In genomic region chr9:18910435-18910834, GRCh38 we compare ENCODE assay signal across 25 cellular contexts.
DNase-seq lines count a peak whose midpoint lies in the region; TF ChIP-seq lines count a peak whose summit lies in the region.
"Had no signal": no experiment of that assay in that cellular context is flagged by ENCODE, and none has a peak within 500 bp of the region (broad histone marks: within the 10 kb centered on the region; RNA-seq: fewer than 3 reads in every experiment).

No MANE protein-coding gene starts in this region.

- H3K4me1 ChIP-seq in mesenchymal stem cell (ENCODE audit: control insufficient read depth, insufficient read depth, low read depth, low read length), result peaks cover 43% of the 10 kb centered on the region
- H3K4me1 ChIP-seq: body of pancreas had no signal

- H3K4me2 ChIP-seq in mesenchymal stem cell (ENCODE audit: low read length, poor library complexity, severe bottlenecking), result peak overlapping the region; percentile 52
- H3K4me2 ChIP-seq: SK-N-SH had no signal

- no peaks in the 10 kb centered on the region for H3K27me3 ChIP-seq in mesenchymal stem cell (ENCODE audit: control insufficient read depth in 1 of 2, insufficient read depth in 1 of 2, low read length in 2 of 2)
- H3K27me3 ChIP-seq: body of pancreas, esophagus muscularis mucosa had no signal

- H3K27ac ChIP-seq in KOPT-K1 (ENCODE audit: low read depth, low read length, poor library complexity, severe bottlenecking), result peak overlapping the region; percentile 72
- peak overlapping the region; percentile 82 for H3K27ac ChIP-seq in mesenchymal stem cell (ENCODE audit: low read length, poor library complexity, severe bottlenecking)
- H3K27ac ChIP-seq: body of pancreas, esophagus muscularis mucosa had no signal

- H3K27ac Mint-ChIP-seq in nephron progenitor cell, result no peak overlapping the region
- H3K27ac Mint-ChIP-seq: activated CD4-positive, alpha-beta memory T cell treated with anti-CD3 and anti-CD28 coated beads for 36 hours; CD14-positive monocyte; natural killer cell treated with Interleukin-12 subunit alpha and Interleukin-12 subunit beta and Interleukin-15 and Interleukin-18, amount 100 ng/mL, for 72 hours; T-helper 17 cell had no signal

- no peak overlapping the region for H2BK15ac ChIP-seq in mesenchymal stem cell (ENCODE audit: low read depth, poor library complexity, severe bottlenecking)

- in situ Hi-C loops in astrocyte of the spinal cord (cut with HindIII; ENCODE audit: low sequenced_read_pairs), result no loop called here

- H3K27me3 Mint-ChIP-seq in nephron progenitor cell (ENCODE audit: low read depth, poor library complexity), result peaks cover 9% of the 10 kb centered on the region

- no peak overlapping the region for H4K91ac ChIP-seq in mesenchymal stem cell (ENCODE audit: low read length)

- no peaks in the 10 kb centered on the region for H3K9me3 Mint-ChIP-seq in nephron progenitor cell
- H3K9me3 Mint-ChIP-seq: activated CD4-positive, alpha-beta memory T cell treated with anti-CD3 and anti-CD28 coated beads for 36 hours; natural killer cell treated with Interleukin-12 subunit alpha and Interleukin-12 subunit beta and Interleukin-15 and Interleukin-18, amount 100 ng/mL, for 72 hours had no signal

- H3K14ac ChIP-seq in mesenchymal stem cell (ENCODE audit: low read length in 2 of 2), result no peak overlapping the region

- peak overlapping the region in 1 of 2 experiments; percentile 64 for H3K18ac ChIP-seq in mesenchymal stem cell (ENCODE audit: low read depth in 1 of 2, low read length in 2 of 2)

- H3K36me3 Mint-ChIP-seq in nephron progenitor cell (ENCODE audit: low read depth), result no peaks in the 10 kb centered on the region
- H3K36me3 Mint-ChIP-seq: activated CD4-positive, alpha-beta memory T cell treated with anti-CD3 and anti-CD28 coated beads for 36 hours; CD14-positive monocyte; natural killer cell treated with Interleukin-12 subunit alpha and Interleukin-12 subunit beta and Interleukin-15 and Interleukin-18, amount 100 ng/mL, for 72 hours had no signal

- WGBS in mesenchymal stem cell, result 50% methylated on average over 1 of the region's 2 CpGs

- H3K4me3 Mint-ChIP-seq in nephron progenitor cell, result no peak overlapping the region
- H3K4me3 Mint-ChIP-seq: activated CD4-positive, alpha-beta memory T cell treated with anti-CD3 and anti-CD28 coated beads for 36 hours; CD14-positive monocyte; natural killer cell treated with Interleukin-12 subunit alpha and Interleukin-12 subunit beta and Interleukin-15 and Interleukin-18, amount 100 ng/mL, for 72 hours; T-helper 17 cell had no signal

- H3K36me3 ChIP-seq in KOPT-K1 (ENCODE audit: insufficient read depth, low read length) (no peaks in the 10 kb centered on the region), mesenchymal stem cell (ENCODE audit: control insufficient read depth in 1 of 2, insufficient read depth in 2 of 2, low read depth in 1 of 2, low read length in 2 of 2) (peaks cover 0 to 69% of the 10 kb centered on the region in 2 experiments)

- no peaks in the 10 kb centered on the region for H3K9me3 ChIP-seq in KOPT-K1 (ENCODE audit: insufficient read depth, low read length, poor library complexity, severe bottlenecking)
- H3K9me3 ChIP-seq in mesenchymal stem cell (ENCODE audit: control insufficient read depth, low read length), result no peaks in the 10 kb centered on the region
- H3K9me3 ChIP-seq: body of pancreas, esophagus muscularis mucosa, SK-N-SH had no signal

- H4K8ac ChIP-seq in mesenchymal stem cell (ENCODE audit: low read length), result no peak overlapping the region

- peaks cover 74% of the 10 kb centered on the region for H3K4me1 Mint-ChIP-seq in nephron progenitor cell
- H3K4me1 Mint-ChIP-seq: CD14-positive monocyte, T-helper 17 cell had no signal

- H2AK5ac ChIP-seq in mesenchymal stem cell (ENCODE audit: low read length, severe bottlenecking), result no peak overlapping the region

- no peak overlapping the region for H3K9ac ChIP-seq in mesenchymal stem cell (ENCODE audit: low read length)
- H3K9ac ChIP-seq: SK-N-SH had no signal

- H2BK12ac ChIP-seq in mesenchymal stem cell (ENCODE audit: low read length in 2 of 2), result no peak overlapping the region

- no peak overlapping the region for H3K4ac ChIP-seq in mesenchymal stem cell (ENCODE audit: low read depth in 1 of 2, low read length in 2 of 2)

- no peaks in the 10 kb centered on the region for H3K79me1 ChIP-seq in mesenchymal stem cell (replicated peaks; ENCODE audit: low read length, poor library complexity, severe bottlenecking)

- H2BK120ac ChIP-seq in mesenchymal stem cell (ENCODE audit: low read depth, low read length), result no peak overlapping the region

- no peak overlapping the region for H2BK5ac ChIP-seq in mesenchymal stem cell (ENCODE audit: low read depth, low read length, poor library complexity, severe bottlenecking)

- no peak overlapping the region for H3K4me3 ChIP-seq in astrocyte of the spinal cord (ENCODE audit: low read depth, low read length)
- no peak overlapping the region for H3K4me3 ChIP-seq in mesenchymal stem cell (ENCODE audit: insufficient read depth in 1 of 2, low read depth in 1 of 2, low read length in 2 of 2)
- H3K4me3 ChIP-seq: body of pancreas, esophagus muscularis mucosa had no signal

- peak; percentile 60 for DNase-seq in EH (ENCODE audit: low read depth)
- peak; percentile 31 for DNase-seq in astrocyte of the spinal cord (ENCODE audit: low read depth, low spot score)
- peak; percentile 10 for DNase-seq in mesenchymal stem cell
- DNase-seq in nephron progenitor cell, result no peak
- no peak for DNase-seq in NCI-H446 treated with DMSO at 0.1 percent for 48 hours (lab: John Stamatoyannopoulos, UW)
- DNase-seq in NOMO-1 treated with DMSO at 0.1 percent for 48 hours (lab: John Stamatoyannopoulos, UW; ENCODE audit: unreplicated experiment), result no peak
- DNase-seq in activated naive CD4-positive, alpha-beta T cell treated with anti-CD3 and anti-CD28 coated beads, Interleukin-2, amount 50 U/mL, for 16 hours, result no peak
- DNase-seq: activated CD4-positive, alpha-beta memory T cell treated with anti-CD3 and anti-CD28 coated beads for 36 hours; activated CD4-positive, CD25-positive, alpha-beta regulatory T cell treated with anti-CD3 and anti-CD28 coated beads, Interleukin-2, amount 50 U/mL, for 72 hours; activated naive CD4-positive, alpha-beta T cell; body of pancreas; foreskin melanocyte; GDM1; hippocampal formation; left colon; NCI-H82; SK-N-SH; small intestine; stimulated activated CD4-positive, alpha-beta T cell treated with anti-CD3 and anti-CD28 coated beads, Interleukin-1b, Interleukin-23, amount 100 ng/mL, for 48 hours; stimulated activated naive CD4-positive, alpha-beta T cell treated with Interleukin-2 at 50 U/mL for 16 hours; T-helper 17 cell had no signal

- H2AFZ ChIP-seq in mesenchymal stem cell (ENCODE audit: low read depth, low read length), result no peak overlapping the region

- no peak for TF ChIP-seq CTCF in astrocyte of the spinal cord (IDR thresholded peaks at IDR 0.05; ENCODE audit: low read depth, low read length)
- no peak for TF ChIP-seq CTCF in nephron progenitor cell (IDR thresholded peaks at IDR 0.05)

- no peak overlapping the region for H3K23ac ChIP-seq in mesenchymal stem cell (ENCODE audit: low read length in 2 of 2)

Comparison
In these comparisons a context has a peak if more than half of its experiments do, and no peak if none do; other contexts are left out.
1. DNase-seq: peak in EH (single experiment), astrocyte of the spinal cord (single experiment) and mesenchymal stem cell (single experiment); none in nephron progenitor cell (single experiment), NCI-H446 treated with DMSO at 0.1 percent for 48 hours (single experiment), NOMO-1 treated with DMSO at 0.1 percent for 48 hours (single experiment) and activated naive CD4-positive, alpha-beta T cell treated with anti-CD3 and anti-CD28 coated beads, Interleukin-2, amount 50 U/mL, for 16 hours (single experiment).